In genomic region chrX:83535417-83536244, GRCh38 we compare ENCODE assay signal across 9 cellular contexts. TPM values are rescaled to one million over a fixed set of nuclear protein-coding genes. Genes with fewer than 3 reads are reported as not detected.
A peak's percentile ranks its signal among the peaks of the same experiment; 100 is the strongest.
DNase-seq lines count a peak whose midpoint lies in the region; ATAC-seq lines count a peak whose summit lies in the region.
"Had no signal": no experiment of that assay in that cellular context is flagged by ENCODE, and none has a peak within 500 bp of the region (broad histone marks: within the 10 kb centered on the region; RNA-seq: fewer than 3 reads in every experiment).

No MANE protein-coding gene starts in this region.

- H3K27me3 Mint-ChIP-seq in IgD-negative memory B cell, result peaks cover 4% of the 10 kb centered on the region

- no peaks in the 10 kb centered on the region for H3K36me3 Mint-ChIP-seq in IgD-negative memory B cell

- no peaks in the 10 kb centered on the region for H3K9me3 Mint-ChIP-seq in IgD-negative memory B cell

- in situ Hi-C loops in ACHN (cut with HindIII; ENCODE audit: low pct_ligation_motif_present, low pct_unique_long_range_greater_than_20kb, low sequenced_read_pairs), result no loop called here

- H3K4me3 Mint-ChIP-seq in IgD-negative memory B cell, result peak overlapping the region; percentile 27 to 88 (median 82)

- H3K4me1 Mint-ChIP-seq in IgD-negative memory B cell, result peaks cover 0 to 10% (median 0%) of the 10 kb centered on the region in 3 donors

- DNase-seq in ACHN (peak; percentile 8), astrocyte of the hippocampus (ENCODE audit: low read depth, low spot score) (peak; percentile 29), SIG-M5 (lab: John Stamatoyannopoulos, UW) (no peak)
- DNase-seq: Caco-2 had no signal

- ATAC-seq in GM19324 (IDR thresholded peaks at IDR 0.05; ENCODE audit: low FRiP score, unreplicated experiment), result peak; percentile 83
- ATAC-seq in HG02884 (IDR thresholded peaks at IDR 0.05; ENCODE audit: unreplicated experiment), result no peak
- ATAC-seq in HG03135 (IDR thresholded peaks at IDR 0.05; ENCODE audit: unreplicated experiment), result no peak
- no peak for ATAC-seq in GM18520 (IDR thresholded peaks at IDR 0.05; ENCODE audit: unreplicated experiment)

- peak overlapping the region in 1 of 3 donors; percentile 14 for H3K27ac Mint-ChIP-seq in IgD-negative memory B cell

RNA-seq across cellular contexts. Expression of gene POU3F4, which starts 27.5 kb away (rescaled TPM):
- polyA plus RNA-seq in IgD-negative memory B cell, result not detected
